Comparison of ENCODE assay signal across 1 cellular context in the genomic region with DNA sequence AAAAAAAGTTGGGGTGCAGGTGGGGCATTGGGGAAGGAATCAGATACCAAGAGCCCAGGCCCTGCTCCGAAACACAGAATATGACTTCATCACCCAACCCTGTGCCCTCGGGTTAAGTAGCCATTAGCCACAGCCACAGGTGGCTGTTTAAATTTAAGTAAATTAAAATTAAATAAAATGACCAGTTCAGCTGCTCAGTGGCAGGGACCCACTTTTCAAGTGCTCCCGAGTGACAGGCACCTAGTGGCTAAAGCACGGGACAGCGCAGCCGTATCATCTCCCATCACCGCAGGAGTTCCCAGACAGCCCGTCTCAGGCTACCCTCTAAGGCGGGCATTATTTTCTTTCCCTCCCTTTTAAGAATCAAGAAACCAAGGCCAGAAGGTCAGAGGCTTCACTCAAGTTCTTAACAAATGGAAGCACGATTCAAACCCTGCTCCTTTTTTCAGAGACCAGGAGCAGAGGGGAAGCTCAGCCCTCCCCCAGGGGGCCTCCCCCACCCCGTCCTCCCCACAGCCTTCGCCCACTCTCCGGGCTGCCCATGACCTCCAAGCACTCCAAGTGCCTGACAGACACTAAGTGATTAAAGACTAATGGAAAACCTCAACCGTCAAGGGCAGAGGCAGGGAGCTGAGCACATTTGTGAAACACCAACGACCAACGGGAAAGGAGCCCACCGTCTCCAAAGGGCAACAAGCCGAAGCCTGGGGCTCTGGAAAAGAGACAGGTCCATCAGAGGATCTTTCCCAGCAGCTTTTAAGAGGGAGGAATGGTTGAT.
TF ChIP-seq lines count a peak whose summit lies in the region.

No MANE protein-coding gene starts in this region.

TF ChIP-seq in H1, 55 proteins besides CTCF, POLR2A, EP300 and RAD21:
- TF ChIP-seq EZH2 (IDR thresholded peaks at IDR 0.05; ENCODE audit: low read depth, low read length, severe bottlenecking), result no peak
- no peak for TF ChIP-seq SAP30 (IDR thresholded peaks at IDR 0.05; ENCODE audit: insufficient read depth, insufficient replicate concordance, low read length)
- no peak for TF ChIP-seq SRF (IDR thresholded peaks at IDR 0.05; ENCODE audit: low read depth, low read length)
- no peak for TF ChIP-seq ZNF274 (IDR thresholded peaks at IDR 0.05; ENCODE audit: borderline replicate concordance, extremely low read depth, low read length)
- TF ChIP-seq TBP (IDR thresholded peaks at IDR 0.05; ENCODE audit: low read depth, low read length), result no peak
- TF ChIP-seq SIX5 (IDR thresholded peaks at IDR 0.05; ENCODE audit: low read depth, low read length), result no peak
- no peak for TF ChIP-seq TCF12 (IDR thresholded peaks at IDR 0.05; ENCODE audit: low read depth, low read length)
- TF ChIP-seq TAF1 (IDR thresholded peaks at IDR 0.05; ENCODE audit: low read depth, low read length), result no peak
- TF ChIP-seq, protein P1, sequence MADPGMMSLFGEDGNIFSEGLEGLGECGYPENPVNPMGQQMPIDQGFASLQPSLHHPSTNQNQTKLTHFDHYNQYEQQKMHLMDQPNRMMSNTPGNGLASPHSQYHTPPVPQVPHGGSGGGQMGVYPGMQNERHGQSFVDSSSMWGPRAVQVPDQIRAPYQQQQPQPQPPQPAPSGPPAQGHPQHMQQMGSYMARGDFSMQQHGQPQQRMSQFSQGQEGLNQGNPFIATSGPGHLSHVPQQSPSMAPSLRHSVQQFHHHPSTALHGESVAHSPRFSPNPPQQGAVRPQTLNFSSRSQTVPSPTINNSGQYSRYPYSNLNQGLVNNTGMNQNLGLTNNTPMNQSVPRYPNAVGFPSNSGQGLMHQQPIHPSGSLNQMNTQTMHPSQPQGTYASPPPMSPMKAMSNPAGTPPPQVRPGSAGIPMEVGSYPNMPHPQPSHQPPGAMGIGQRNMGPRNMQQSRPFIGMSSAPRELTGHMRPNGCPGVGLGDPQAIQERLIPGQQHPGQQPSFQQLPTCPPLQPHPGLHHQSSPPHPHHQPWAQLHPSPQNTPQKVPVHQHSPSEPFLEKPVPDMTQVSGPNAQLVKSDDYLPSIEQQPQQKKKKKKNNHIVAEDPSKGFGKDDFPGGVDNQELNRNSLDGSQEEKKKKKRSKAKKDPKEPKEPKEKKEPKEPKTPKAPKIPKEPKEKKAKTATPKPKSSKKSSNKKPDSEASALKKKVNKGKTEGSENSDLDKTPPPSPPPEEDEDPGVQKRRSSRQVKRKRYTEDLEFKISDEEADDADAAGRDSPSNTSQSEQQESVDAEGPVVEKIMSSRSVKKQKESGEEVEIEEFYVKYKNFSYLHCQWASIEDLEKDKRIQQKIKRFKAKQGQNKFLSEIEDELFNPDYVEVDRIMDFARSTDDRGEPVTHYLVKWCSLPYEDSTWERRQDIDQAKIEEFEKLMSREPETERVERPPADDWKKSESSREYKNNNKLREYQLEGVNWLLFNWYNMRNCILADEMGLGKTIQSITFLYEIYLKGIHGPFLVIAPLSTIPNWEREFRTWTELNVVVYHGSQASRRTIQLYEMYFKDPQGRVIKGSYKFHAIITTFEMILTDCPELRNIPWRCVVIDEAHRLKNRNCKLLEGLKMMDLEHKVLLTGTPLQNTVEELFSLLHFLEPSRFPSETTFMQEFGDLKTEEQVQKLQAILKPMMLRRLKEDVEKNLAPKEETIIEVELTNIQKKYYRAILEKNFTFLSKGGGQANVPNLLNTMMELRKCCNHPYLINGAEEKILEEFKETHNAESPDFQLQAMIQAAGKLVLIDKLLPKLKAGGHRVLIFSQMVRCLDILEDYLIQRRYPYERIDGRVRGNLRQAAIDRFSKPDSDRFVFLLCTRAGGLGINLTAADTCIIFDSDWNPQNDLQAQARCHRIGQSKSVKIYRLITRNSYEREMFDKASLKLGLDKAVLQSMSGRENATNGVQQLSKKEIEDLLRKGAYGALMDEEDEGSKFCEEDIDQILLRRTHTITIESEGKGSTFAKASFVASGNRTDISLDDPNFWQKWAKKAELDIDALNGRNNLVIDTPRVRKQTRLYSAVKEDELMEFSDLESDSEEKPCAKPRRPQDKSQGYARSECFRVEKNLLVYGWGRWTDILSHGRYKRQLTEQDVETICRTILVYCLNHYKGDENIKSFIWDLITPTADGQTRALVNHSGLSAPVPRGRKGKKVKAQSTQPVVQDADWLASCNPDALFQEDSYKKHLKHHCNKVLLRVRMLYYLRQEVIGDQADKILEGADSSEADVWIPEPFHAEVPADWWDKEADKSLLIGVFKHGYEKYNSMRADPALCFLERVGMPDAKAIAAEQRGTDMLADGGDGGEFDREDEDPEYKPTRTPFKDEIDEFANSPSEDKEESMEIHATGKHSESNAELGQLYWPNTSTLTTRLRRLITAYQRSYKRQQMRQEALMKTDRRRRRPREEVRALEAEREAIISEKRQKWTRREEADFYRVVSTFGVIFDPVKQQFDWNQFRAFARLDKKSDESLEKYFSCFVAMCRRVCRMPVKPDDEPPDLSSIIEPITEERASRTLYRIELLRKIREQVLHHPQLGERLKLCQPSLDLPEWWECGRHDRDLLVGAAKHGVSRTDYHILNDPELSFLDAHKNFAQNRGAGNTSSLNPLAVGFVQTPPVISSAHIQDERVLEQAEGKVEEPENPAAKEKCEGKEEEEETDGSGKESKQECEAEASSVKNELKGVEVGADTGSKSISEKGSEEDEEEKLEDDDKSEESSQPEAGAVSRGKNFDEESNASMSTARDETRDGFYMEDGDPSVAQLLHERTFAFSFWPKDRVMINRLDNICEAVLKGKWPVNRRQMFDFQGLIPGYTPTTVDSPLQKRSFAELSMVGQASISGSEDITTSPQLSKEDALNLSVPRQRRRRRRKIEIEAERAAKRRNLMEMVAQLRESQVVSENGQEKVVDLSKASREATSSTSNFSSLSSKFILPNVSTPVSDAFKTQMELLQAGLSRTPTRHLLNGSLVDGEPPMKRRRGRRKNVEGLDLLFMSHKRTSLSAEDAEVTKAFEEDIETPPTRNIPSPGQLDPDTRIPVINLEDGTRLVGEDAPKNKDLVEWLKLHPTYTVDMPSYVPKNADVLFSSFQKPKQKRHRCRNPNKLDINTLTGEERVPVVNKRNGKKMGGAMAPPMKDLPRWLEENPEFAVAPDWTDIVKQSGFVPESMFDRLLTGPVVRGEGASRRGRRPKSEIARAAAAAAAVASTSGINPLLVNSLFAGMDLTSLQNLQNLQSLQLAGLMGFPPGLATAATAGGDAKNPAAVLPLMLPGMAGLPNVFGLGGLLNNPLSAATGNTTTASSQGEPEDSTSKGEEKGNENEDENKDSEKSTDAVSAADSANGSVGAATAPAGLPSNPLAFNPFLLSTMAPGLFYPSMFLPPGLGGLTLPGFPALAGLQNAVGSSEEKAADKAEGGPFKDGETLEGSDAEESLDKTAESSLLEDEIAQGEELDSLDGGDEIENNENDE (IDR thresholded peaks at IDR 0.05; ENCODE audit: insufficient replicate concordance, low read length), result no peak
- TF ChIP-seq, protein P2, sequence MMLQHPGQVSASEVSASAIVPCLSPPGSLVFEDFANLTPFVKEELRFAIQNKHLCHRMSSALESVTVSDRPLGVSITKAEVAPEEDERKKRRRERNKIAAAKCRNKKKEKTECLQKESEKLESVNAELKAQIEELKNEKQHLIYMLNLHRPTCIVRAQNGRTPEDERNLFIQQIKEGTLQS (IDR thresholded peaks at IDR 0.05; ENCODE audit: insufficient read depth, low read depth, low read length), result no peak
